10 cellular contexts compared by ENCODE assay signal in genomic region chr16:2388875-2389433, GRCh38. TPM values are rescaled to one million over a fixed set of nuclear protein-coding genes. Genes with fewer than 3 reads are reported as not detected.
DNase-seq lines count a peak whose midpoint lies in the region; ATAC-seq and TF ChIP-seq lines count a peak whose summit lies in the region.
"Had no signal": no experiment of that assay in that cellular context is flagged by ENCODE, and none has a peak within 500 bp of the region (broad histone marks: within the 10 kb centered on the region; RNA-seq: fewer than 3 reads in every experiment).

No MANE protein-coding gene starts in this region.

- no peak overlapping the region for H3K4me3 Mint-ChIP-seq in stimulated activated naive CD8-positive, alpha-beta T cell treated with anti-CD3 and anti-CD28 coated beads, Interleukin-15, amount 100 ng/mL, for 72 hours

- no peak for DNase-seq in stimulated activated naive CD8-positive, alpha-beta T cell treated with anti-CD3 and anti-CD28 coated beads, Interleukin-15, Interleukin-2, amounts not matched to agents 100 U/mL and 50 U/mL, for 24 hours
- DNase-seq in stimulated activated naive CD8-positive, alpha-beta T cell treated with anti-CD3 and anti-CD28 coated beads, Interleukin-15, amount 100 ng/mL, for 72 hours = no peak
- DNase-seq in RPMI7951 (ENCODE audit: low read depth) (peak; percentile 69), fibroblast of pulmonary artery (ENCODE audit: low read depth) (peak; percentile 27), HEK293T (ENCODE audit: extremely low spot score) (no peak), NCI-H82 (lab: John Stamatoyannopoulos, UW) (no peak), NCI-H1930 (lab: John Stamatoyannopoulos, UW) (no peak), kidney glomerular epithelial cell (lab: John Stamatoyannopoulos, UW) (no peak)
- DNase-seq: C1 segment of cervical spinal cord, posterior cingulate gyrus had no signal

- CTCF ChIA-PET in HEK293T (lab: Yijun Ruan, JAX) = no interaction called here

- no peak for TF ChIP-seq CTCF in fibroblast of pulmonary artery (IDR thresholded peaks at IDR 0.05; ENCODE audit: low read length, missing control alignments)

- POLR2A ChIA-PET in HEK293T (lab: Yijun Ruan, JAX) = no interaction called here

- no peaks in the 10 kb centered on the region for H3K9me3 Mint-ChIP-seq in stimulated activated naive CD8-positive, alpha-beta T cell treated with anti-CD3 and anti-CD28 coated beads, Interleukin-15, amount 100 ng/mL, for 72 hours

- H3K4me3 ChIP-seq in fibroblast of pulmonary artery (replicated peaks; ENCODE audit: low read depth, low read length) = no peak overlapping the region

- H3K27ac Mint-ChIP-seq in stimulated activated naive CD8-positive, alpha-beta T cell treated with anti-CD3 and anti-CD28 coated beads, Interleukin-15, amount 100 ng/mL, for 72 hours = no peak overlapping the region

- ATAC-seq in stimulated activated naive CD8-positive, alpha-beta T cell treated with anti-CD3 and anti-CD28 coated beads, Interleukin-15, Interleukin-2, amounts not matched to agents 100 U/mL and 50 U/mL, for 24 hours = peak; percentile 46
- ATAC-seq in stimulated activated naive CD8-positive, alpha-beta T cell treated with anti-CD3 and anti-CD28 coated beads, Interleukin-15, amount 100 ng/mL, for 72 hours = no peak

- no peaks in the 10 kb centered on the region for H3K4me1 Mint-ChIP-seq in stimulated activated naive CD8-positive, alpha-beta T cell treated with anti-CD3 and anti-CD28 coated beads, Interleukin-15, amount 100 ng/mL, for 72 hours

- H3K27me3 Mint-ChIP-seq in stimulated activated naive CD8-positive, alpha-beta T cell treated with anti-CD3 and anti-CD28 coated beads, Interleukin-15, amount 100 ng/mL, for 72 hours = peaks cover 1% of the 10 kb centered on the region

TF ChIP-seq in HEK293T, 16 proteins besides CTCF, POLR2A, EP300 and RAD21:
- TF ChIP-seq CTBP1 (IDR thresholded peaks at IDR 0.05; ENCODE audit: borderline replicate concordance) (no peak), ELF4 (IDR thresholded peaks at IDR 0.05) (no peak), L3MBTL2 (conservative IDR thresholded peaks at IDR 0.05) (no peak), TARDBP (IDR thresholded peaks at IDR 0.05) (no peak), BHLHE40 (IDR thresholded peaks at IDR 0.05; ENCODE audit: borderline replicate concordance) (no peak), PKNOX1 (IDR thresholded peaks at IDR 0.05) (no peak), LEF1 (IDR thresholded peaks at IDR 0.05; ENCODE audit: borderline replicate concordance) (no peak), NFRKB (IDR thresholded peaks at IDR 0.05) (no peak), SP1 (IDR thresholded peaks at IDR 0.05) (no peak)

RNA-seq across cellular contexts. Expression of gene CCNF, which starts 40.3 kb away (rescaled TPM):
- total RNA-seq in RPMI7951 (2014; rRNA removed; shearing (Covaris generic)) = 37.4 and 38.3 TPM in 2 replicates

RNA-seq across cellular contexts. Expression of gene ABCA3, which starts 48.4 kb away (rescaled TPM):
- 0.20 and 0.60 TPM in 2 replicates for total RNA-seq in RPMI7951 (2014; rRNA removed; shearing (Covaris generic))

Comparison
In these comparisons a context has a peak if more than half of its experiments do, and no peak if none do; other contexts are left out.
1. DNase-seq: peak in RPMI7951 (single experiment) and fibroblast of pulmonary artery (single experiment); none in stimulated activated naive CD8-positive, alpha-beta T cell treated with anti-CD3 and anti-CD28 coated beads, Interleukin-15, Interleukin-2, amounts not matched to agents 100 U/mL and 50 U/mL, for 24 hours (single experiment), stimulated activated naive CD8-positive, alpha-beta T cell treated with anti-CD3 and anti-CD28 coated beads, Interleukin-15, amount 100 ng/mL, for 72 hours (0 of 2), HEK293T (single experiment), NCI-H82 (single experiment), NCI-H1930 (0 of 2) and kidney glomerular epithelial cell (single experiment).